ENCODE assay signal across 8 cellular contexts in the genomic region with DNA sequence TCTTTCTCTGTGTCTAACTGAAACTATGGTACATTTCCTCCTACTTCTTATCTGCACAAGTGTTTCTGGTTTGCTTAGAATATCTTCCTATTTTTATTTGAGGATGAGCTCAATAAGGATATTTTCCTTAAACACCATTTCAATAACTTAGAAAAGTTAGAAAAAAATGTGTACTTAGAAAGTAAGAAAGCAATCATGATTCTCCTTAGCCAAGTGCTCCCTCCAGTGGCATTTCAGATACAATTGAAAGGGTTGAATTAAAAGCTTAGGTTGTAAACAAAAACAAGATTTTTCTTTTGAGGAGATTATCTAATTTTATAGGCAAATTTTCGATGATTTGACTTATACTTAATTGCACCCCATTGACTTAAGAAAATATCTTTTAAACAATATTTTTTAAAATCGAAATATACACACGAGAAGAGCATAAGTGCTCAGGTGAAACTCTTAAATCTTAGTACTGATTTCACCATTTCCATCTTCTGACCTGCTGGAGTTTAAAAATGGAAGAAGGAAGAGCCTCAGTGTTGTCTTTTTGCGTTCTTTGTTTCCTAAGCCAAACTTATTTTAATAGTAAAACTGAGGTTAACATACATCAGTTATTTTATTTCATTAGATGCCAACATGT. TPM values are rescaled to one million over a fixed set of nuclear protein-coding genes. Genes with fewer than 3 reads are reported as not detected.
DNase-seq lines count a peak whose midpoint lies in the region; ATAC-seq, FAIRE-seq and TF ChIP-seq lines count a peak whose summit lies in the region.

No MANE protein-coding gene starts in this region.

- TF ChIP-seq CTCF in AG10803 (conservative IDR thresholded peaks at IDR 0.05; ENCODE audit: low read length) (peak; percentile 74), GM12865 (IDR thresholded peaks at IDR 0.05; ENCODE audit: insufficient read depth, low read depth, low read length, missing control alignments) (peak; percentile 37), ascending aorta (IDR thresholded peaks at IDR 0.05) (peak; percentile 22 to 66 (median 45)), kidney (IDR thresholded peaks at IDR 0.05; ENCODE audit: borderline replicate concordance, extremely low read depth, insufficient read depth) (peak; percentile 47), tibial artery (IDR thresholded peaks at IDR 0.05) (peak; percentile 59 to 71)

- H3K4me1 ChIP-seq in ascending aorta (no peaks in the 10 kb centered on the region), kidney (ENCODE audit: control insufficient read depth in 1 of 2, insufficient read depth in 1 of 2, low read depth in 1 of 2, low read length in 2 of 2) (no peaks in the 10 kb centered on the region), tibial artery (no peaks in the 10 kb centered on the region)

- H3K27ac ChIP-seq in ascending aorta, result no peak overlapping the region
- H3K27ac ChIP-seq in kidney (ENCODE audit: low read depth in 2 of 2, low read length in 2 of 2), result no peak overlapping the region
- H3K27ac ChIP-seq in tibial artery, result no peak overlapping the region

- DNase-seq in AG10803 (ENCODE audit: low read depth) (peak; percentile 73), GM12865 (ENCODE audit: low read depth) (peak; percentile 63), NCI-H2196 treated with DMSO at 0.1 percent for 48 hours (lab: John Stamatoyannopoulos, UW; ENCODE audit: unreplicated experiment) (peak; percentile 20), ascending aorta (ENCODE audit: low spot score in 2 of 2) (no peak), kidney (no peak), tibial artery (no peak), NCI-H128 (lab: John Stamatoyannopoulos, UW; ENCODE audit: unreplicated experiment) (no peak)

- no peak overlapping the region for H3K9ac ChIP-seq in kidney (ENCODE audit: low read length in 2 of 2)

- ATAC-seq in GM18520 (IDR thresholded peaks at IDR 0.05; ENCODE audit: unreplicated experiment), result no peak

- peak; percentile 96 for FAIRE-seq in kidney (lab: Jason Lieb, UNC)

- H3K9me3 ChIP-seq in ascending aorta, result no peaks in the 10 kb centered on the region
- H3K9me3 ChIP-seq in kidney (ENCODE audit: control insufficient read depth in 1 of 2, low read length in 2 of 2), result no peaks in the 10 kb centered on the region
- H3K9me3 ChIP-seq in tibial artery, result no peaks in the 10 kb centered on the region

- intact Hi-C loops in ascending aorta (cut with DNase I), result loop anchor here (2.0 kb wide), 1 partner anchor 146 kb away; no protein-coding TSS in a partner anchor
- intact Hi-C loops in kidney (cut with DNase I), result loop anchor here (5.0 kb wide), 1 partner anchor 145 kb away; no protein-coding TSS in a partner anchor
- intact Hi-C loops in tibial artery (cut with DNase I; ENCODE audit: low total_unique reads), result loop anchor here (5.0 kb wide), 1 partner anchor 150 kb away; no protein-coding TSS in a partner anchor

- no peaks in the 10 kb centered on the region for H3K27me3 ChIP-seq in ascending aorta
- no peaks in the 10 kb centered on the region for H3K27me3 ChIP-seq in tibial artery

- H3K36me3 ChIP-seq in ascending aorta, result no peaks in the 10 kb centered on the region
- no peaks in the 10 kb centered on the region for H3K36me3 ChIP-seq in kidney (ENCODE audit: control insufficient read depth in 1 of 2, insufficient read depth in 2 of 2, low read length in 2 of 2)
- H3K36me3 ChIP-seq in tibial artery, result no peaks in the 10 kb centered on the region

- no peak overlapping the region for H3K4me3 ChIP-seq in AG10803 (ENCODE audit: low read length)
- no peak overlapping the region for H3K4me3 ChIP-seq in GM12865 (ENCODE audit: low read depth, low read length)
- no peak overlapping the region for H3K4me3 ChIP-seq in ascending aorta
- no peak overlapping the region for H3K4me3 ChIP-seq in kidney (ENCODE audit: low read length in 2 of 2)
- no peak overlapping the region for H3K4me3 ChIP-seq in tibial artery

RNA-seq across cellular contexts. Expression of a gene that starts 26.9 kb away (rescaled TPM):
- not detected for total RNA-seq in ascending aorta
- not detected for total RNA-seq in kidney
- not detected for polyA plus RNA-seq in kidney (ENCODE audit: insufficient read depth, low read depth, low replicate concordance)

RNA-seq across cellular contexts. Expression of a gene that starts 50.8 kb away (rescaled TPM):
- total RNA-seq in ascending aorta, result 58.1 TPM
- total RNA-seq in kidney, result 243 TPM
- polyA plus RNA-seq in kidney (ENCODE audit: insufficient read depth, low read depth, low replicate concordance), result 1,143 TPM

Comparison
In these comparisons a context has a peak if more than half of its experiments do, and no peak if none do; other contexts are left out.
1. DNase-seq: peak in AG10803 (single experiment), GM12865 (single experiment) and NCI-H2196 treated with DMSO at 0.1 percent for 48 hours (single experiment); none in ascending aorta (0 of 2), kidney (single experiment), tibial artery (0 of 2) and NCI-H128 (single experiment).
2. Peak in every context shown above with its lines, with median percentiles within 50 percentile points of each other: CTCF ChIP-seq.